ENCODE assay signal across 30 cellular contexts in genomic region chr17:77068915-77069314, GRCh38.
"Had no signal": no experiment of that assay in that cellular context is flagged by ENCODE, and none has a peak within 500 bp of the region (broad histone marks: within the 10 kb centered on the region; RNA-seq: fewer than 3 reads in every experiment).

No MANE protein-coding gene starts in this region.

- FAIRE-seq: astrocyte, endothelial cell of umbilical vein, islet of Langerhans, TTC549 had no signal

- H2AFZ ChIP-seq: neural progenitor cell had no signal

- H3K4me1 ChIP-seq: gastrocnemius medialis, neural progenitor cell, right atrium auricular region, stomach, tibial artery, upper lobe of right lung had no signal

- ATAC-seq: activated CD4-positive, CD25-positive, alpha-beta regulatory T cell treated with anti-CD3 and anti-CD28 coated beads, Interleukin-2, amount 50 U/mL, for 24 hours; gastrocnemius medialis; left colon; natural killer cell; stimulated activated naive B cell treated with anti-CD40 and anti-IgM and Interleukin-4, amounts not matched to agents 10 μg/mL and 1 μg/mL and 100 μg/mL, for 72 hours; upper lobe of right lung had no signal

- H3K27ac Mint-ChIP-seq: activated naive CD4-positive, alpha-beta T cell treated with anti-CD3 and anti-CD28 coated beads, Interleukin-2, amount 10 ng/mL, durations not matched to agents 7 days and 5 days; activated naive CD8-positive, alpha-beta T cell treated with anti-CD3 and anti-CD28 coated beads, Interleukin-2, amount 10 ng/mL, durations not matched to agents 7 days and 5 days; memory B cell; natural killer cell; neural progenitor cell; stimulated activated naive B cell treated with anti-CD40 and anti-IgM and Interleukin-4, amounts not matched to agents 10 μg/mL and 1 μg/mL and 100 μg/mL, for 72 hours; T-helper 1 cell treated with Interleukin-12 subunit alpha and Interleukin-12 subunit beta and Interleukin-4 antibody, amounts not matched to agents 30 μg/mL and 1 μg/mL, for 36 hours had no signal

- H3K36me3 ChIP-seq: brain microvascular endothelial cell, gastrocnemius medialis, neural progenitor cell, right atrium auricular region, stomach, tibial artery, upper lobe of right lung, WERI-Rb-1 had no signal

- H3K9ac ChIP-seq: neural progenitor cell had no signal

- H3K9me3 ChIP-seq: gastrocnemius medialis, right atrium auricular region, stomach, tibial artery, upper lobe of right lung had no signal

- H3K27ac ChIP-seq: brain microvascular endothelial cell, gastrocnemius medialis, neural progenitor cell, right atrium auricular region, stomach, tibial artery, upper lobe of right lung, WERI-Rb-1 had no signal

- H3K4me3 Mint-ChIP-seq: activated naive CD4-positive, alpha-beta T cell treated with anti-CD3 and anti-CD28 coated beads, Interleukin-2, amount 10 ng/mL, durations not matched to agents 7 days and 5 days; activated naive CD8-positive, alpha-beta T cell treated with anti-CD3 and anti-CD28 coated beads, Interleukin-2, amount 10 ng/mL, durations not matched to agents 7 days and 5 days; memory B cell; natural killer cell; neural progenitor cell; stimulated activated naive B cell treated with anti-CD40 and anti-IgM and Interleukin-4, amounts not matched to agents 10 μg/mL and 1 μg/mL and 100 μg/mL, for 72 hours; T-helper 1 cell treated with Interleukin-12 subunit alpha and Interleukin-12 subunit beta and Interleukin-4 antibody, amounts not matched to agents 30 μg/mL and 1 μg/mL, for 36 hours had no signal

- H3K9me3 Mint-ChIP-seq: activated naive CD4-positive, alpha-beta T cell treated with anti-CD3 and anti-CD28 coated beads, Interleukin-2, amount 10 ng/mL, durations not matched to agents 7 days and 5 days; activated naive CD8-positive, alpha-beta T cell treated with anti-CD3 and anti-CD28 coated beads, Interleukin-2, amount 10 ng/mL, durations not matched to agents 7 days and 5 days; memory B cell; natural killer cell; neural progenitor cell; stimulated activated naive B cell treated with anti-CD40 and anti-IgM and Interleukin-4, amounts not matched to agents 10 μg/mL and 1 μg/mL and 100 μg/mL, for 72 hours; T-helper 1 cell treated with Interleukin-12 subunit alpha and Interleukin-12 subunit beta and Interleukin-4 antibody, amounts not matched to agents 30 μg/mL and 1 μg/mL, for 36 hours had no signal

- H3K36me3 Mint-ChIP-seq: activated naive CD4-positive, alpha-beta T cell treated with anti-CD3 and anti-CD28 coated beads, Interleukin-2, amount 10 ng/mL, durations not matched to agents 7 days and 5 days; activated naive CD8-positive, alpha-beta T cell treated with anti-CD3 and anti-CD28 coated beads, Interleukin-2, amount 10 ng/mL, durations not matched to agents 7 days and 5 days; memory B cell; natural killer cell; neural progenitor cell; stimulated activated naive B cell treated with anti-CD40 and anti-IgM and Interleukin-4, amounts not matched to agents 10 μg/mL and 1 μg/mL and 100 μg/mL, for 72 hours had no signal

- H3K4me3 ChIP-seq: gastrocnemius medialis, neural progenitor cell, right atrium auricular region, smooth muscle cell, stomach, tibial artery, upper lobe of right lung had no signal

- H3K27me3 ChIP-seq: neural progenitor cell, right atrium auricular region had no signal

- DNase-seq: activated CD4-positive, alpha-beta T cell treated with anti-CD3 and anti-CD28 coated beads for 48 hours; activated CD4-positive, alpha-beta T cell treated with anti-CD3 and anti-CD28 coated beads, Interleukin-2, amount 50 U/mL, for 48 hours; activated CD8-positive, alpha-beta memory T cell treated with anti-CD3 and anti-CD28 coated beads for 24 hours; activated gamma-delta T cell; activated naive CD4-positive, alpha-beta T cell treated with anti-CD3 and anti-CD28 coated beads, Interleukin-2, amount 10 ng/mL, durations not matched to agents 7 days and 5 days; activated naive CD8-positive, alpha-beta T cell treated with anti-CD3 and anti-CD28 coated beads, Interleukin-2, amount 10 ng/mL, durations not matched to agents 7 days and 5 days; brain microvascular endothelial cell; caudate nucleus; gastrocnemius medialis; glutamatergic neuron; left colon; natural killer cell; stimulated activated CD4-positive, alpha-beta T cell treated with anti-CD3 and anti-CD28 coated beads, Interleukin-1b, Interleukin-23, amount 100 ng/mL, for 48 hours; stimulated activated CD4-positive, alpha-beta T cell treated with anti-CD3 and anti-CD28 coated beads, Interleukin-4, amount 100 ng/mL, for 4 hours; stimulated activated naive B cell treated with anti-CD40 and anti-IgM and Interleukin-4, amounts not matched to agents 10 μg/mL and 1 μg/mL and 100 μg/mL, for 72 hours; stomach; T-helper 9 cell; tibial artery; upper lobe of right lung; WERI-Rb-1 had no signal

- H3K4me2 ChIP-seq: neural progenitor cell, smooth muscle cell had no signal

- H3K4me1 Mint-ChIP-seq: activated naive CD4-positive, alpha-beta T cell treated with anti-CD3 and anti-CD28 coated beads, Interleukin-2, amount 10 ng/mL, durations not matched to agents 7 days and 5 days had no signal
